Comparison of ENCODE assay signal across 21 cellular contexts in the genomic region with DNA sequence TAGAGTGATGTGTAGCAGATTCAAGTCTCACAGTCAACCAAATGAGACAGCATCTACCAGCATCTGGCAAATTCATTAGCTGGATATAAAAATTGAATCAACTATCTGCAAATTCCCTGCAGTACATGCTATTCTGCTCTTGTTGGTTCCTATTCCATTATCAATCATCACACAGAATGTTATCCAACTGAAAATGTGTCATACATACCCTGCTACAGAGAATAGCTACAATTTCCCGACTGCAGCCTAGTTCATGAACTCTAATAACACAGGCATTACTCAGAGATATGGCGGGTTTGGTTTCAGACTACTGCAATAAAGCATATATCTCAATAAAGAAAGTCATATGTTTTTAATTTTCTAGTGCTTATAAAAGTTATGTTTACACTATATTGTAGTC.
DNase-seq lines count a peak whose midpoint lies in the region; ATAC-seq and TF ChIP-seq lines count a peak whose summit lies in the region.
"Had no signal": no experiment of that assay in that cellular context is flagged by ENCODE, and none has a peak within 500 bp of the region (broad histone marks: within the 10 kb centered on the region; RNA-seq: fewer than 3 reads in every experiment).

No MANE protein-coding gene starts in this region.

- H4K91ac ChIP-seq in neuronal stem cell (ENCODE audit: low read depth, low read length, poor library complexity): no peak overlapping the region

- H3K4me3 ChIP-seq in GM23248: no peak overlapping the region
- H3K4me3 ChIP-seq in adipocyte (ENCODE audit: low read length): no peak overlapping the region
- H3K4me3 ChIP-seq in fibroblast of lung (replicated peaks in 1 of 4; ENCODE audit: control extremely low read depth in 1 of 4, insufficient read depth in 1 of 4, low read depth in 3 of 4, low read length in 4 of 4): no peak overlapping the region
- H3K4me3 ChIP-seq in neuronal stem cell (ENCODE audit: low read length in 2 of 2): no peak overlapping the region
- H3K4me3 ChIP-seq: GM23338, psoas muscle, smooth muscle cell had no signal

- 23 to 26% methylated on average over 2 of the region's 2 CpGs for WGBS in GM23248 (ENCODE audit: low coverage in 1 of 2, low lambda C conversion rate in 2 of 2, missing lambda C conversion rate in 2 of 2), 2 experiments
- WGBS in neuronal stem cell (ENCODE audit: extremely low coverage in 2 of 2, insufficient read length in 2 of 2, insufficient replicate concordance in 1 of 2), 2 donors: no CpG with 5 or more reads among the region's 2 CpGs

- H3K79me1 ChIP-seq in neuronal stem cell (ENCODE audit: low read depth, low read length): no peaks in the 10 kb centered on the region

- H2BK120ac ChIP-seq in neuronal stem cell (ENCODE audit: low read depth, low read length): no peak overlapping the region

- TF ChIP-seq CTCF in fibroblast of lung (conservative IDR thresholded peaks at IDR 0.05 in 1 of 2, IDR thresholded peaks at IDR 0.05 in 1 of 2; ENCODE audit: low read depth in 1 of 2, low read length in 2 of 2): no peak

- H2AK5ac ChIP-seq in neuronal stem cell (ENCODE audit: low read depth, low read length): no peak overlapping the region

- no peak overlapping the region for H2BK15ac ChIP-seq in neuronal stem cell (ENCODE audit: low read length)

- peaks cover 12% of the 10 kb centered on the region for H3K4me1 ChIP-seq in GM23248 (ENCODE audit: insufficient read depth)
- H3K4me1 ChIP-seq in adipocyte (ENCODE audit: control insufficient read depth, insufficient read depth, low read length): no peaks in the 10 kb centered on the region
- peaks cover 2% of the 10 kb centered on the region for H3K4me1 ChIP-seq in fibroblast of lung (ENCODE audit: control insufficient read depth, extremely low read depth, insufficient read depth, low read length)
- no peaks in the 10 kb centered on the region for H3K4me1 ChIP-seq in neuronal stem cell (ENCODE audit: control insufficient read depth in 2 of 2, insufficient read depth in 1 of 2, low read depth in 1 of 2, low read length in 2 of 2)
- H3K4me1 ChIP-seq: psoas muscle had no signal

- H3K9me3 ChIP-seq in GM23248 (ENCODE audit: low read depth) (no peaks in the 10 kb centered on the region), adipocyte (ENCODE audit: control insufficient read depth, low read length) (no peaks in the 10 kb centered on the region), fibroblast of lung (ENCODE audit: control insufficient read depth, insufficient read depth, low read depth, low read length) (no peaks in the 10 kb centered on the region), neuronal stem cell (replicated peaks in 1 of 2; ENCODE audit: control insufficient read depth in 2 of 2, insufficient read depth in 1 of 2, low read depth in 1 of 2, low read length in 2 of 2) (no peaks in the 10 kb centered on the region)
- H3K9me3 ChIP-seq: psoas muscle had no signal

- in situ Hi-C loops in GM23248 (cut with MboI): no loop called here

- H3K27ac ChIP-seq in GM23248: no peak overlapping the region
- no peak overlapping the region for H3K27ac ChIP-seq in fibroblast of lung (ENCODE audit: insufficient read depth, low read length)
- H3K27ac ChIP-seq in neuronal stem cell (replicated peaks; ENCODE audit: low read length): no peak overlapping the region
- H3K27ac ChIP-seq: psoas muscle had no signal

- H3K9me2 ChIP-seq in GM23248 (ENCODE audit: insufficient read depth): no peaks in the 10 kb centered on the region

- H3K9me3 Mint-ChIP-seq in activated naive CD8-positive, alpha-beta T cell treated with anti-CD3 and anti-CD28 coated beads for 36 hours: no peaks in the 10 kb centered on the region
- H3K9me3 Mint-ChIP-seq: activated naive CD4-positive, alpha-beta T cell treated with anti-CD3 and anti-CD28 coated beads, Interleukin-2, amount 50 U/mL, for 72 hours; activated T-cell treated with anti-CD3 and anti-CD28 coated beads, Interleukin-2, amount 50 U/mL, for 72 hours; GM23338; memory B cell; natural killer cell had no signal

- ATAC-seq in HG02759 (IDR thresholded peaks at IDR 0.05; ENCODE audit: unreplicated experiment): no peak
- ATAC-seq: activated CD8-positive, alpha-beta T cell treated with anti-CD3 and anti-CD28 coated beads, Interleukin-2, amount 10 ng/mL, durations not matched to agents 7 days and 5 days; activated naive CD4-positive, alpha-beta T cell treated with anti-CD3 and anti-CD28 coated beads, Interleukin-2, amount 50 U/mL, for 72 hours; activated T-cell treated with anti-CD3 and anti-CD28 coated beads, Interleukin-2, amount 50 U/mL, for 72 hours; GM23338; natural killer cell; psoas muscle had no signal

- no peaks in the 10 kb centered on the region for H3F3A ChIP-seq in GM23248 (ENCODE audit: insufficient read depth)

- H3K18ac ChIP-seq in neuronal stem cell (ENCODE audit: low read length): no peak overlapping the region

- no peak overlapping the region for H3K4me3 Mint-ChIP-seq in activated naive CD8-positive, alpha-beta T cell treated with anti-CD3 and anti-CD28 coated beads for 36 hours
- H3K4me3 Mint-ChIP-seq: activated CD8-positive, alpha-beta T cell treated with anti-CD3 and anti-CD28 coated beads, Interleukin-2, amount 10 ng/mL, durations not matched to agents 7 days and 5 days; activated T-cell treated with anti-CD3 and anti-CD28 coated beads, Interleukin-2, amount 50 U/mL, for 72 hours; GM23338; memory B cell; natural killer cell had no signal

- H3K4ac ChIP-seq in neuronal stem cell (ENCODE audit: low read length): no peak overlapping the region

- H3K27me3 ChIP-seq in GM23248 (replicated peaks; ENCODE audit: insufficient read depth): no peaks in the 10 kb centered on the region
- H3K27me3 ChIP-seq in adipocyte (replicated peaks; ENCODE audit: control insufficient read depth, insufficient read depth, low read length): no peaks in the 10 kb centered on the region
- H3K27me3 ChIP-seq in fibroblast of lung (ENCODE audit: control insufficient read depth, insufficient read depth, low read length): no peaks in the 10 kb centered on the region
- H3K27me3 ChIP-seq in neuronal stem cell (ENCODE audit: control insufficient read depth in 3 of 3, insufficient read depth in 3 of 3, low read depth in 1 of 3, low read length in 3 of 3): no peaks in the 10 kb centered on the region

- peaks cover 2% of the 10 kb centered on the region for H3K4me1 Mint-ChIP-seq in activated naive CD8-positive, alpha-beta T cell treated with anti-CD3 and anti-CD28 coated beads for 36 hours
- H3K4me1 Mint-ChIP-seq: memory B cell had no signal

- H3K36me3 ChIP-seq in GM23248 (ENCODE audit: low read depth): no peaks in the 10 kb centered on the region; the same call in 1 of the 2 replicates
- no peaks in the 10 kb centered on the region for H3K36me3 ChIP-seq in adipocyte (ENCODE audit: control insufficient read depth, insufficient read depth, low read length, severe bottlenecking)
- no peaks in the 10 kb centered on the region for H3K36me3 ChIP-seq in fibroblast of lung (ENCODE audit: control insufficient read depth, insufficient read depth, low read length)
- no peaks in the 10 kb centered on the region for H3K36me3 ChIP-seq in neuronal stem cell (replicated peaks in 1 of 2; ENCODE audit: control insufficient read depth in 2 of 2, insufficient read depth in 2 of 2, low read length in 2 of 2)

- H3K36me3 Mint-ChIP-seq in activated naive CD8-positive, alpha-beta T cell treated with anti-CD3 and anti-CD28 coated beads for 36 hours: peaks cover 11% of the 10 kb centered on the region
- H3K36me3 Mint-ChIP-seq: activated naive CD4-positive, alpha-beta T cell treated with anti-CD3 and anti-CD28 coated beads, Interleukin-2, amount 50 U/mL, for 72 hours; natural killer cell had no signal

- H3K23ac ChIP-seq in neuronal stem cell (ENCODE audit: low read depth, low read length, poor library complexity): no peak overlapping the region

- H4K20me1 ChIP-seq in GM23248 (ENCODE audit: insufficient read depth) (no peaks in the 10 kb centered on the region), fibroblast of lung (ENCODE audit: control insufficient read depth, extremely low read depth, insufficient read depth, low read length) (no peaks in the 10 kb centered on the region)

- no peaks in the 10 kb centered on the region for H3K27me3 Mint-ChIP-seq in activated naive CD8-positive, alpha-beta T cell treated with anti-CD3 and anti-CD28 coated beads for 36 hours
- H3K27me3 Mint-ChIP-seq: memory B cell had no signal

- no peak overlapping the region for H3K9ac ChIP-seq in GM23248
- H3K9ac ChIP-seq in adipocyte (ENCODE audit: low read length): no peak overlapping the region
- H3K9ac ChIP-seq in fibroblast of lung (ENCODE audit: insufficient read depth, low read length): no peak overlapping the region
- no peak overlapping the region for H3K9ac ChIP-seq in neuronal stem cell (ENCODE audit: low read depth, low read length, poor library complexity)

- H3K4me2 ChIP-seq in GM23248 (ENCODE audit: unreplicated experiment) (no peak overlapping the region), fibroblast of lung (ENCODE audit: extremely low read depth, insufficient read depth, low read length) (no peak overlapping the region), neuronal stem cell (ENCODE audit: insufficient read depth, low read length, poor library complexity, severe bottlenecking) (no peak overlapping the region)
- H3K4me2 ChIP-seq: GM23338, smooth muscle cell had no signal

- H3K79me2 ChIP-seq in GM23248 (ENCODE audit: insufficient read depth) (no peaks in the 10 kb centered on the region), fibroblast of lung (ENCODE audit: control insufficient read depth, insufficient read depth, low read length) (no peaks in the 10 kb centered on the region)

- no peak overlapping the region for H2BK5ac ChIP-seq in neuronal stem cell (ENCODE audit: low read length)

- H3K14ac ChIP-seq in neuronal stem cell (ENCODE audit: low read length): no peak overlapping the region

- H3K27ac Mint-ChIP-seq in activated naive CD8-positive, alpha-beta T cell treated with anti-CD3 and anti-CD28 coated beads for 36 hours: no peak overlapping the region
- H3K27ac Mint-ChIP-seq: activated CD8-positive, alpha-beta T cell treated with anti-CD3 and anti-CD28 coated beads, Interleukin-2, amount 10 ng/mL, durations not matched to agents 7 days and 5 days; activated naive CD4-positive, alpha-beta T cell treated with anti-CD3 and anti-CD28 coated beads, Interleukin-2, amount 50 U/mL, for 72 hours; activated T-cell treated with anti-CD3 and anti-CD28 coated beads, Interleukin-2, amount 50 U/mL, for 72 hours; GM23338; memory B cell; natural killer cell had no signal

- no peak overlapping the region for H4K8ac ChIP-seq in neuronal stem cell (ENCODE audit: low read depth, low read length)

- H2BK12ac ChIP-seq in neuronal stem cell (ENCODE audit: low read length): no peak overlapping the region

- no peak overlapping the region for H2AFZ ChIP-seq in GM23248
- H2AFZ ChIP-seq in fibroblast of lung (ENCODE audit: low read length): no peak overlapping the region
- no peak overlapping the region for H2AFZ ChIP-seq in neuronal stem cell (ENCODE audit: low read length)
- H2AFZ ChIP-seq: GM23338 had no signal

- peak; percentile 66 for DNase-seq in GM23248
- DNase-seq in adipocyte (ENCODE audit: low read depth): peak; percentile 52
- peak; percentile 78 to 85 for DNase-seq in fibroblast of lung (ENCODE audit: low read depth in 2 of 2)
- no peak for DNase-seq in ureter (ENCODE audit: low spot score)
- no peak for DNase-seq in neuronal stem cell (ENCODE audit: low spot score)
- no peak for DNase-seq in activated naive CD8-positive, alpha-beta T cell treated with anti-CD3 and anti-CD28 coated beads for 36 hours
- DNase-seq: activated CD8-positive, alpha-beta T cell treated with anti-CD3 and anti-CD28 coated beads, Interleukin-2, amount 10 ng/mL, durations not matched to agents 7 days and 5 days; activated T-cell treated with anti-CD3 and anti-CD28 coated beads, Interleukin-2, amount 50 U/mL, for 72 hours; caudate nucleus; effector CD8-positive, alpha-beta T cell; natural killer cell; NCI-H1048; NCI-H510A treated with DMSO at 0.1 percent for 48 hours; psoas muscle; stimulated activated CD4-positive, alpha-beta T cell treated with anti-CD3 and anti-CD28 coated beads, Interleukin-4, amount 100 ng/mL, for 4 hours; T-helper 1 cell had no signal

Comparison
In these comparisons a context has a peak if more than half of its experiments do, and no peak if none do; other contexts are left out.
1. DNase-seq: peak in GM23248 (single experiment), adipocyte (single experiment) and fibroblast of lung (2 of 2); none in ureter (single experiment), neuronal stem cell (single experiment) and activated naive CD8-positive, alpha-beta T cell treated with anti-CD3 and anti-CD28 coated beads for 36 hours (single experiment).